ENCODE assay signal across 19 cellular contexts in the genomic region with DNA sequence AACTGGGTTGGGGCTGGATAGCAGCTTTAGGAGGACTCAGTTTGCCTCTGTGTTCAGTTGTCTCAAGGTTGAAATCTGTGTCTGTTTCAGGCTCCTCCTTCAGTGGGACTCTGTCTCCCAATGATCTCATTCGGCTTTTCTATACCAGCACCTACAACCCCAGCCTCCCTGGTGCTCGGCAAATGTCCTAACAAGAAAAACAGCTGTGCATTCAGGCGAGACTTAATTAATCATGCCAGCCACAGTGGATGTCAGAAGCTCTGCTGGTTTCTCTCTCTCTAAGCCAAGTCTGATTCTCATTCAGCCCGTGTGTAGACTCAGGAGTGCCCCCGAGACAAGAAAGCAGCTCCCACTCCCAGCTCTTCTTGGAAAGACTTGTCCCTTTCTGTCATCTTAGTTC. TPM values are rescaled to one million over a fixed set of nuclear protein-coding genes. Genes with fewer than 3 reads are reported as not detected.
DNase-seq lines count a peak whose midpoint lies in the region; ATAC-seq, FAIRE-seq and TF ChIP-seq lines count a peak whose summit lies in the region.
"Had no signal": no experiment of that assay in that cellular context is flagged by ENCODE, and none has a peak within 500 bp of the region (broad histone marks: within the 10 kb centered on the region; RNA-seq: fewer than 3 reads in every experiment).

No MANE protein-coding gene starts in this region.

- H3K4me1 ChIP-seq in SJCRH30 (peaks cover 10% of the 10 kb centered on the region; the same call in 1 of the 2 replicates), sigmoid colon (no peaks in the 10 kb centered on the region), right lobe of liver (no peaks in the 10 kb centered on the region), kidney (ENCODE audit: control insufficient read depth in 1 of 2, insufficient read depth in 1 of 2, low read depth in 1 of 2, low read length in 2 of 2) (no peaks in the 10 kb centered on the region)
- H3K4me1 ChIP-seq: BE2C had no signal

- WGBS in sigmoid colon, 2 donors: 86 to 89% methylated on average over 5 of the region's 5 CpGs
- WGBS in right lobe of liver (ENCODE audit: insufficient coverage, low coverage, low lambda C conversion rate, missing lambda C conversion rate): 43% methylated on average over 2 of the region's 5 CpGs

- H3K27ac ChIP-seq in SJCRH30 (no peak overlapping the region; the same call in 1 of the 2 replicates), sigmoid colon (no peak overlapping the region), right lobe of liver (no peak overlapping the region), kidney (ENCODE audit: low read depth in 2 of 2, low read length in 2 of 2) (no peak overlapping the region)
- H3K27ac ChIP-seq: C4-2B had no signal

- peak; percentile 39 for DNase-seq in Caki2 (ENCODE audit: low read depth)
- DNase-seq in SJCRH30: peak; percentile 80 to 85
- DNase-seq in kidney tubule cell (ENCODE audit: low spot score): peak; percentile 43
- DNase-seq in sigmoid colon: peak; percentile 21
- no peak for DNase-seq in right lobe of liver
- no peak for DNase-seq in kidney
- no peak for DNase-seq in pons (ENCODE audit: low spot score)
- DNase-seq: BE2C; CD8-positive, alpha-beta T cell; COR-L47; GF-D8; GOT3; H9 had no signal

- H3K36me3 ChIP-seq in SJCRH30: no peaks in the 10 kb centered on the region
- no peaks in the 10 kb centered on the region for H3K36me3 ChIP-seq in sigmoid colon
- no peaks in the 10 kb centered on the region for H3K36me3 ChIP-seq in right lobe of liver
- no peaks in the 10 kb centered on the region for H3K36me3 ChIP-seq in kidney (ENCODE audit: control insufficient read depth in 1 of 2, insufficient read depth in 2 of 2, low read length in 2 of 2)
- H3K36me3 ChIP-seq: BE2C had no signal

- ATAC-seq in right lobe of liver (no peak), HG03469 (IDR thresholded peaks at IDR 0.05; ENCODE audit: unreplicated experiment) (no peak)
- ATAC-seq: CD8-positive, alpha-beta T cell had no signal

- no peak overlapping the region for H3K4me3 ChIP-seq in SJCRH30
- H3K4me3 ChIP-seq in sigmoid colon: no peak overlapping the region
- no peak overlapping the region for H3K4me3 ChIP-seq in right lobe of liver
- H3K4me3 ChIP-seq in kidney (ENCODE audit: low read length in 2 of 2): no peak overlapping the region

- FAIRE-seq in kidney (lab: Jason Lieb, UNC): no peak
- FAIRE-seq: A204.1, GM18507 had no signal

- H3K27me3 ChIP-seq in SJCRH30 (no peaks in the 10 kb centered on the region), sigmoid colon (no peaks in the 10 kb centered on the region), right lobe of liver (no peaks in the 10 kb centered on the region)

- intact Hi-C loops in sigmoid colon (cut with DNase I): no loop called here
- intact Hi-C loops in right lobe of liver (cut with DNase I): no loop called here
- intact Hi-C loops in kidney (cut with DNase I): no loop called here

- peaks cover 14% of the 10 kb centered on the region; the same call in 1 of the 2 replicates for H3K9me3 ChIP-seq in SJCRH30 (replicated peaks)
- H3K9me3 ChIP-seq in sigmoid colon: peaks cover 0 to 14% (median 7%) of the 10 kb centered on the region in 4 donors
- peaks cover 0 to 5% (median 0%) of the 10 kb centered on the region in 4 donors for H3K9me3 ChIP-seq in right lobe of liver
- peaks cover 2 to 24% of the 10 kb centered on the region in 2 donors for H3K9me3 ChIP-seq in kidney (ENCODE audit: control insufficient read depth in 1 of 2, low read length in 2 of 2)
- H3K9me3 ChIP-seq: BE2C had no signal

- TF ChIP-seq EP300 in sigmoid colon (IDR thresholded peaks at IDR 0.05): no peak

- in situ Hi-C loops in Caki2 (cut with HindIII; ENCODE audit: low pct_unique_long_range_greater_than_20kb, low sequenced_read_pairs): no loop called here

- no peak for TF ChIP-seq POLR2A in sigmoid colon (IDR thresholded peaks at IDR 0.05)
- no peak for TF ChIP-seq POLR2A in right lobe of liver (IDR thresholded peaks at IDR 0.05)

- H3K9ac ChIP-seq in kidney (ENCODE audit: low read length in 2 of 2): no peak overlapping the region

- TF ChIP-seq CTCF in sigmoid colon (IDR thresholded peaks at IDR 0.05) (no peak), right lobe of liver (IDR thresholded peaks at IDR 0.05) (no peak), kidney (IDR thresholded peaks at IDR 0.05; ENCODE audit: borderline replicate concordance, extremely low read depth, insufficient read depth) (no peak)

RNA-seq across cellular contexts. Expression of a gene that starts 46.8 kb away (rescaled TPM):
- total RNA-seq in Caki2 (2014; rRNA removed; shearing (Covaris generic); ENCODE audit: low replicate concordance): not detected in 2 replicates
- not detected in 2 replicates for total RNA-seq in SJCRH30 (2014; rRNA removed; shearing (Covaris generic))
- total RNA-seq in sigmoid colon (not detected), right lobe of liver (not detected), kidney (not detected)
- polyA plus RNA-seq in sigmoid colon (not detected), kidney (ENCODE audit: insufficient read depth, low read depth, low replicate concordance) (not detected)
- total RNA-seq: CD8-positive, alpha-beta T cell; H9; HT1080 had no signal
- polyA plus RNA-seq: IgD-negative memory B cell had no signal

RNA-seq across cellular contexts. Expression of a gene that starts 50.1 kb away (rescaled TPM):
- total RNA-seq in Caki2 (2014; rRNA removed; shearing (Covaris generic); ENCODE audit: low replicate concordance): not detected in 2 replicates
- total RNA-seq in SJCRH30 (2014; rRNA removed; shearing (Covaris generic)): not detected in 2 replicates
- total RNA-seq in sigmoid colon (not detected), right lobe of liver (under 1 TPM in 1 of 6 experiments, not detected in 5; 0.12 TPM), kidney (not detected)
- polyA plus RNA-seq in sigmoid colon (not detected), kidney (ENCODE audit: insufficient read depth, low read depth, low replicate concordance) (not detected)
- total RNA-seq: CD8-positive, alpha-beta T cell; H9; HT1080 had no signal
- polyA plus RNA-seq: IgD-negative memory B cell had no signal

Comparison
In these comparisons a context has a peak if more than half of its experiments do, and no peak if none do; other contexts are left out.
1. DNase-seq: peak in Caki2 (single experiment), SJCRH30 (2 of 2), kidney tubule cell (single experiment) and sigmoid colon (single experiment); none in right lobe of liver (0 of 3), kidney (single experiment) and pons (single experiment).